ENCODE assay signal across 18 cellular contexts in genomic region chr6:65558071-65558470, GRCh38.
DNase-seq lines count a peak whose midpoint lies in the region; ATAC-seq, FAIRE-seq and TF ChIP-seq lines count a peak whose summit lies in the region.
"Had no signal": no experiment of that assay in that cellular context is flagged by ENCODE, and none has a peak within 500 bp of the region (broad histone marks: within the 10 kb centered on the region; RNA-seq: fewer than 3 reads in every experiment).

No MANE protein-coding gene starts in this region.

- CTCF ChIA-PET in GM10248 (lab: Yijun Ruan, JAX) = interaction anchor here (1.1 kb wide), 1 partner anchor 10 kb away, joined by 3 read pairs; no protein-coding TSS in a partner anchor

- H3K4me3 ChIP-seq in OCI-LY3 (ENCODE audit: low read length) (no peak overlapping the region), kidney (ENCODE audit: low read length in 2 of 2) (no peak overlapping the region)

- intact Hi-C loops in kidney (cut with DNase I) = no loop called here
- intact Hi-C loops in sciatic nerve (cut with DNase I) = no loop called here

- H3K9me3 ChIP-seq in OCI-LY3 (ENCODE audit: insufficient read depth, low read length) (no peaks in the 10 kb centered on the region), kidney (ENCODE audit: control insufficient read depth in 1 of 2, low read length in 2 of 2) (no peaks in the 10 kb centered on the region)
- H3K9me3 ChIP-seq: Caco-2 had no signal

- H4K20me1 ChIP-seq in OCI-LY3 (ENCODE audit: insufficient read depth, low read length) = no peaks in the 10 kb centered on the region

- POLR2A ChIA-PET in GM10248 (lab: Yijun Ruan, JAX) = no interaction called here

- no peaks in the 10 kb centered on the region for H3K79me2 ChIP-seq in OCI-LY3 (ENCODE audit: low read length)

- H3K36me3 ChIP-seq in OCI-LY3 (replicated peaks; ENCODE audit: low read depth, low read length) (no peaks in the 10 kb centered on the region), kidney (ENCODE audit: control insufficient read depth in 1 of 2, insufficient read depth in 2 of 2, low read length in 2 of 2) (no peaks in the 10 kb centered on the region)

- DNase-seq in kidney (peak; percentile 60), sciatic nerve (ENCODE audit: low spot score) (no peak), GM10248 (ENCODE audit: extremely low spot score) (no peak)
- DNase-seq in stimulated activated CD4-positive, alpha-beta T cell treated with anti-CD3 and anti-CD28 coated beads, Interleukin-2, amount 100 ng/mL, for 48 hours = no peak
- DNase-seq: ACHN; AML-193; CD4-positive, alpha-beta T cell; GOT3; H7 had no signal

- no peaks in the 10 kb centered on the region for H3K27me3 ChIP-seq in OCI-LY3 (ENCODE audit: low read depth, low read length)

- H3K4me1 ChIP-seq in OCI-LY3 (ENCODE audit: low read length) (no peaks in the 10 kb centered on the region), kidney (ENCODE audit: control insufficient read depth in 1 of 2, insufficient read depth in 1 of 2, low read depth in 1 of 2, low read length in 2 of 2) (no peaks in the 10 kb centered on the region)
- H3K4me1 ChIP-seq: Caco-2 had no signal

- no peak for FAIRE-seq in kidney (lab: Jason Lieb, UNC)
- FAIRE-seq: A204.1, D721Med, G401.6, GM12892, HTR-8/SVneo had no signal

- H3K9ac ChIP-seq in OCI-LY3 (ENCODE audit: low read length) = no peak overlapping the region
- no peak overlapping the region for H3K9ac ChIP-seq in kidney (ENCODE audit: low read length in 2 of 2)

- no peak overlapping the region for H3K4me2 ChIP-seq in OCI-LY3 (ENCODE audit: low read length)

- TF ChIP-seq CTCF in OCI-LY3 (IDR thresholded peaks at IDR 0.05; ENCODE audit: low read depth, low read length) (no peak), kidney (IDR thresholded peaks at IDR 0.05; ENCODE audit: borderline replicate concordance, extremely low read depth, insufficient read depth) (no peak), GM10248 (IDR thresholded peaks at IDR 0.05; ENCODE audit: control extremely low read depth, extremely low read depth, low read depth, missing control alignments) (no peak)

- peak; percentile 51 for ATAC-seq in sciatic nerve
- no peak for ATAC-seq in GM19395 (IDR thresholded peaks at IDR 0.05; ENCODE audit: unreplicated experiment)

- 0 out of 2 replicates have a peak overlapping the region, but pooled peaks have one; percentile 37 for H2AFZ ChIP-seq in OCI-LY3 (ENCODE audit: low read depth, low read length)

- no peak overlapping the region for H3K27ac ChIP-seq in OCI-LY3 (ENCODE audit: low read length)
- H3K27ac ChIP-seq in kidney (ENCODE audit: low read depth in 2 of 2, low read length in 2 of 2) = no peak overlapping the region
- H3K27ac ChIP-seq: C4-2B had no signal
